Comparison of ENCODE assay signal across 22 cellular contexts in genomic region chr10:122997864-122998263, GRCh38.
"Had no signal": no experiment of that assay in that cellular context is flagged by ENCODE, and none has a peak within 500 bp of the region (broad histone marks: within the 10 kb centered on the region; RNA-seq: fewer than 3 reads in every experiment).

No MANE protein-coding gene starts in this region.

- DNase-seq: activated B cell treated with CpG ODN at 0.5 μM for 24 hours; activated CD4-positive, alpha-beta T cell treated with anti-CD3 and anti-CD28 coated beads, Interleukin-2, amount 10 ng/mL, durations not matched to agents 7 days and 5 days; activated effector memory CD4-positive, alpha-beta T cell treated with anti-CD3 and anti-CD28 coated beads, Interleukin-2, amount 50 U/mL, for 16 hours; amniotic stem cell; body of pancreas; caudate nucleus; hypothalamus; kidney; left lung; mammary epithelial cell; mucosa of descending colon; naive thymus-derived CD8-positive, alpha-beta T cell; stimulated activated CD4-positive, alpha-beta T cell treated with anti-CD3 and anti-CD28 coated beads, Interleukin-4, amount 100 ng/mL, for 1 hour; stimulated activated naive CD4-positive, alpha-beta T cell treated with Interleukin-2 at 50 U/mL for 16 hours; substantia nigra had no signal

- H3K27me3 ChIP-seq: body of pancreas, left lung, right atrium auricular region, tibial nerve had no signal

- H3K4me3 ChIP-seq: body of pancreas, left lung, mucosa of descending colon, right atrium auricular region, tibial nerve had no signal

- H3K4me3 Mint-ChIP-seq: activated B cell treated with CpG ODN at 0.5 μM for 24 hours; activated CD4-positive, alpha-beta T cell treated with anti-CD3 and anti-CD28 coated beads, Interleukin-2, amount 10 ng/mL, durations not matched to agents 7 days and 5 days; activated naive CD4-positive, alpha-beta T cell treated with anti-CD3 and anti-CD28 coated beads, Interleukin-2, amount 50 U/mL, for 24 hours; naive thymus-derived CD8-positive, alpha-beta T cell; T-helper 2 cell treated with Interferon-gamma antibody and Interleukin-4, amounts not matched to agents 5 μg/mL and 100 μg/mL, for 36 hours had no signal

- H3K27me3 Mint-ChIP-seq: activated B cell treated with CpG ODN at 0.5 μM for 24 hours; activated CD4-positive, alpha-beta T cell treated with anti-CD3 and anti-CD28 coated beads, Interleukin-2, amount 10 ng/mL, durations not matched to agents 7 days and 5 days; activated naive CD4-positive, alpha-beta T cell treated with anti-CD3 and anti-CD28 coated beads, Interleukin-2, amount 50 U/mL, for 24 hours; naive thymus-derived CD8-positive, alpha-beta T cell; progenitor cell of endocrine pancreas had no signal

- FAIRE-seq: colon, kidney had no signal

- H3K27ac Mint-ChIP-seq: activated B cell treated with CpG ODN at 0.5 μM for 24 hours; activated CD4-positive, alpha-beta T cell treated with anti-CD3 and anti-CD28 coated beads, Interleukin-2, amount 10 ng/mL, durations not matched to agents 7 days and 5 days; progenitor cell of endocrine pancreas; T-helper 2 cell treated with Interferon-gamma antibody and Interleukin-4, amounts not matched to agents 5 μg/mL and 100 μg/mL, for 36 hours had no signal

- ATAC-seq: body of pancreas; esophagus mucosa; left lung; mucosa of descending colon; naive thymus-derived CD8-positive, alpha-beta T cell had no signal

- H3K9me3 ChIP-seq: body of pancreas, left lung, mucosa of descending colon, right atrium auricular region, tibial nerve had no signal

- H3K27ac ChIP-seq: body of pancreas, left lung, right atrium auricular region, tibial nerve had no signal
